Comparison of ENCODE assay signal across 13 cellular contexts in genomic region chr5:156534086-156534485, GRCh38.
"Had no signal": no experiment of that assay in that cellular context is flagged by ENCODE, and none has a peak within 500 bp of the region (broad histone marks: within the 10 kb centered on the region; RNA-seq: fewer than 3 reads in every experiment).

No MANE protein-coding gene starts in this region.

- H3K27ac ChIP-seq: ovary, testis, tibial nerve had no signal

- DNase-seq: effector memory CD4-positive, alpha-beta T cell; hippocampal formation; kidney glomerular epithelial cell; mammary epithelial cell; naive thymus-derived CD4-positive, alpha-beta T cell; ovary; right cardiac atrium; stimulated activated CD4-positive, alpha-beta T cell treated with anti-CD3 and anti-CD28 coated beads, Interleukin-4, amount 100 ng/mL, for 1 hour; stimulated activated CD8-positive, alpha-beta memory T cell treated with anti-CD3 and anti-CD28 coated beads, Interleukin-4, amount 100 ng/mL, for 48 hours; stimulated activated naive CD8-positive, alpha-beta T cell treated with anti-CD3 and anti-CD28 coated beads, Interleukin-15, Interleukin-2, amounts not matched to agents 100 U/mL and 50 U/mL, for 24 hours; testis had no signal

- H3K9me3 ChIP-seq: heart left ventricle, ovary, testis, tibial nerve had no signal

- H3K4me3 ChIP-seq: heart left ventricle, ovary, testis, tibial nerve had no signal

- H3K4me1 ChIP-seq: testis, tibial nerve had no signal

- H3K36me3 ChIP-seq: heart left ventricle, ovary, tibial nerve had no signal

- H3K27me3 ChIP-seq: heart left ventricle, ovary, testis, tibial nerve had no signal
